12 cellular contexts compared by ENCODE assay signal in genomic region chr17:72270530-72270929, GRCh38.
A peak's percentile ranks its signal among the peaks of the same experiment; 100 is the strongest.
DNase-seq lines count a peak whose midpoint lies in the region; ATAC-seq, FAIRE-seq and TF ChIP-seq lines count a peak whose summit lies in the region.
"Had no signal": no experiment of that assay in that cellular context is flagged by ENCODE, and none has a peak within 500 bp of the region (broad histone marks: within the 10 kb centered on the region; RNA-seq: fewer than 3 reads in every experiment).

No MANE protein-coding gene starts in this region.

- 45 to 56% methylated on average over 5 of the region's 5 CpGs for WGBS in heart right ventricle, 2 donors

- no peaks in the 10 kb centered on the region for H3K79me2 ChIP-seq in PC-9 (ENCODE audit: low read depth)

- peaks cover 23% of the 10 kb centered on the region for H3F3A ChIP-seq in PC-9 (ENCODE audit: insufficient read depth, low read depth)

- no peak overlapping the region for H2AFZ ChIP-seq in PC-9

- no TSS peak for BruUV-seq in PC-9 (replicated peaks; lab: Mats Ljungman, UMichigan)

- intact Hi-C loops in Right ventricle myocardium superior (cut with DNase I) (no loop called here), PC-9 (cut with micrococcal nuclease; ENCODE audit: unreplicated experiment) (loop anchor here (2.0 to 5.0 kb wide), 5 partner anchors 118 to 197 kb away; no protein-coding TSS in a partner anchor), heart right ventricle (cut with DNase I) (no loop called here)

- POLR2A ChIA-PET in PC-9 (lab: Charles Lee; ENCODE audit: unreplicated experiment) = no interaction called here

- no peaks in the 10 kb centered on the region for H4K20me1 ChIP-seq in PC-9 (ENCODE audit: insufficient read depth)

- FAIRE-seq in RCC 7860 (lab: Jason Lieb, UNC) = no peak
- FAIRE-seq: pancreas had no signal

- DNase-seq in Right ventricle myocardium superior = peak; percentile 86
- no peak for DNase-seq in right atrium auricular region (ENCODE audit: low spot score)
- peak; percentile 62 to 82 for DNase-seq in PC-9
- peak; percentile 11 to 23 for DNase-seq in heart right ventricle
- no peak for DNase-seq in stimulated activated CD4-positive, alpha-beta T cell treated with anti-CD3 and anti-CD28 coated beads, Interleukin-12 subunit alpha, Interleukin-12 subunit beta, amount 100 ng/mL, for 4 hours
- DNase-seq in RCC 7860 (ENCODE audit: low spot score) = no peak
- DNase-seq: ACHN, dermis blood vessel endothelial cell, NCI-H226, pancreas had no signal

- ATAC-seq in Right ventricle myocardium superior (ENCODE audit: poor library complexity) = peak; percentile 88
- peak in 4 of 8 donors; percentile 16 to 50 (median 34) for ATAC-seq in heart right ventricle
- ATAC-seq in HG03521 (IDR thresholded peaks at IDR 0.05; ENCODE audit: unreplicated experiment) = no peak
- no peak for ATAC-seq in GM19328 (IDR thresholded peaks at IDR 0.05; ENCODE audit: unreplicated experiment)

- H3K27ac ChIP-seq in right atrium auricular region (no peak overlapping the region), PC-9 (0 out of 2 replicates have a peak overlapping the region, but pooled peaks have one; percentile 13), heart right ventricle (no peak overlapping the region)
- H3K27ac ChIP-seq: pancreas had no signal

- H3K27me3 ChIP-seq in right atrium auricular region (no peaks in the 10 kb centered on the region), PC-9 (ENCODE audit: insufficient read depth, low read depth) (no peaks in the 10 kb centered on the region), heart right ventricle (peaks cover 0 to 22% (median 4%) of the 10 kb centered on the region in 7 donors)
- H3K27me3 ChIP-seq: pancreas had no signal

- peak overlapping the region; percentile 52 for H3K4me2 ChIP-seq in PC-9

- H3K36me3 ChIP-seq in right atrium auricular region (no peaks in the 10 kb centered on the region), PC-9 (ENCODE audit: low read depth) (no peaks in the 10 kb centered on the region), heart right ventricle (no peaks in the 10 kb centered on the region)
- H3K36me3 ChIP-seq: pancreas had no signal

- no peaks in the 10 kb centered on the region for H3K9me2 ChIP-seq in PC-9 (ENCODE audit: insufficient read depth)

- H3K4me1 ChIP-seq in right atrium auricular region (no peaks in the 10 kb centered on the region), PC-9 (replicated peaks; ENCODE audit: insufficient read depth) (peaks cover 35% of the 10 kb centered on the region), heart right ventricle (peaks cover 0 to 10% (median 0%) of the 10 kb centered on the region in 9 donors)
- H3K4me1 ChIP-seq: pancreas had no signal

- H3K4me3 ChIP-seq in right atrium auricular region = no peak overlapping the region
- no peak overlapping the region for H3K4me3 ChIP-seq in PC-9
- H3K4me3 ChIP-seq in heart right ventricle = no peak overlapping the region
- H3K4me3 ChIP-seq: pancreas had no signal

- TF ChIP-seq CTCF in right atrium auricular region (IDR thresholded peaks at IDR 0.05) = no peak
- TF ChIP-seq CTCF in PC-9 (conservative IDR thresholded peaks at IDR 0.05) = no peak
- TF ChIP-seq CTCF in heart right ventricle (IDR thresholded peaks at IDR 0.05) = no peak

- CTCF ChIA-PET in PC-9 (lab: Charles Lee) = no interaction called here

- H3K9me3 ChIP-seq in right atrium auricular region = no peaks in the 10 kb centered on the region
- no peaks in the 10 kb centered on the region for H3K9me3 ChIP-seq in PC-9 (ENCODE audit: insufficient read depth, low read depth)
- no peaks in the 10 kb centered on the region for H3K9me3 ChIP-seq in heart right ventricle
- H3K9me3 ChIP-seq: pancreas had no signal

Comparison
In these comparisons a context has a peak if more than half of its experiments do, and no peak if none do; other contexts are left out.
1. DNase-seq: peak in Right ventricle myocardium superior (single experiment), PC-9 (2 of 2) and heart right ventricle (2 of 2); none in right atrium auricular region (single experiment), stimulated activated CD4-positive, alpha-beta T cell treated with anti-CD3 and anti-CD28 coated beads, Interleukin-12 subunit alpha, Interleukin-12 subunit beta, amount 100 ng/mL, for 4 hours (single experiment) and RCC 7860 (single experiment).